1 cellular context compared by ENCODE assay signal in genomic region chr1:64679177-64679576, GRCh38.
TF ChIP-seq lines count a peak whose summit lies in the region.

No MANE protein-coding gene starts in this region.

TF ChIP-seq in HepG2, 621 proteins besides CTCF, POLR2A, EP300 and RAD21 (continued from another document):
- no peak for TF ChIP-seq CEBPZ (IDR thresholded peaks at IDR 0.05; ENCODE audit: low read length)
